1 cellular context compared by ENCODE assay signal in the genomic region with DNA sequence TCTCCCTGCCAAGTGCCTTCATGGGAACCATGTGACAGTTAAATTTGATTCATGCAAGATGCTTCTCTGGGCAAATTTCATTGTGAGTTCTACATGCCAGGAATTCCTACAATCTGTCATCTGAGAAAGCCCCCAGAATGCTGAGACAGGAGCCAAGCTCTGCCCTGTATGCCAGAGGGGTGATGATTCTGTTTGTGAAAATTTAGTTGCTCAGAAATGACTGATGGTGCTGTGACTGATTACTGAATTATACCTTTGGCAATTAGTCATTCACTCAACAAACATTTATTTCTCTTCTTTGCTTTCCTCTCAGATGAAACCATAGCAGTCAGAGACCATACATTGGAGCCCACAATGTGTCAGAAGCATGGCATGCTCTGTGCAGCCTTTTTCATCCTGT.
TF ChIP-seq lines count a peak whose summit lies in the region.

No MANE protein-coding gene starts in this region.

TF ChIP-seq in H1, 55 proteins besides CTCF, POLR2A, EP300 and RAD21 (continued from another document):
- no peak for TF ChIP-seq ATF2 (IDR thresholded peaks at IDR 0.05; ENCODE audit: low read length)
